In genomic region chr15:77406846-77407245, GRCh38 we compare ENCODE assay signal across 16 cellular contexts.
DNase-seq lines count a peak whose midpoint lies in the region; ATAC-seq and TF ChIP-seq lines count a peak whose summit lies in the region.
"Had no signal": no experiment of that assay in that cellular context is flagged by ENCODE, and none has a peak within 500 bp of the region (broad histone marks: within the 10 kb centered on the region; RNA-seq: fewer than 3 reads in every experiment).

No MANE protein-coding gene starts in this region.

- CTCF ChIA-PET in HEK293 (lab: Yijun Ruan, JAX) = interaction anchor here (0.8 to 1.3 kb wide), 3 partner anchors 9 to 288 kb away, joined by 4 to 7 read pairs (median 5); no protein-coding TSS in a partner anchor

- H3K36me3 Mint-ChIP-seq in memory B cell = no peaks in the 10 kb centered on the region
- H3K36me3 Mint-ChIP-seq: CD4-positive, alpha-beta memory T cell had no signal

- H3K27ac Mint-ChIP-seq in memory B cell = peak overlapping the region; percentile 10
- H3K27ac Mint-ChIP-seq: CD4-positive, alpha-beta memory T cell; GM23338 had no signal

- peaks cover 18% of the 10 kb centered on the region; the same call in 1 of the 2 replicates for H3K4me1 ChIP-seq in HEK293 (ENCODE audit: control insufficient read depth, insufficient read depth, low read length)
- H3K4me1 ChIP-seq: BE2C had no signal

- POLR2A ChIA-PET in HEK293 (lab: Yijun Ruan, JAX) = interaction anchor here (1.0 kb wide), 1 partner anchor 13 kb away, joined by 3 read pairs; the partner anchor contains the start of gene PEAK1

- DNase-seq in NCI-H2171 treated with DMSO at 0.1 percent for 48 hours (lab: John Stamatoyannopoulos, UW) (peak; percentile 89), NCI-H748 treated with DMSO at 0.1 percent for 48 hours (lab: John Stamatoyannopoulos, UW) (peak; percentile 33), memory B cell (ENCODE audit: low spot score in 2 of 2) (no peak)
- DNase-seq: BE2C; CD4-positive, alpha-beta memory T cell; DMS153; DMS79 treated with DMSO at 0.1 percent for 48 hours; EL; H7 had no signal

- ATAC-seq in memory B cell (ENCODE audit: low read depth) (no peak), HG03095 (IDR thresholded peaks at IDR 0.05; ENCODE audit: unreplicated experiment) (no peak), HG02642 (IDR thresholded peaks at IDR 0.05; ENCODE audit: poor library complexity, unreplicated experiment) (no peak), GM21737 (IDR thresholded peaks at IDR 0.05; ENCODE audit: unreplicated experiment) (no peak)
- ATAC-seq: GM23338, HepG2 had no signal

- H3K27me3 Mint-ChIP-seq in memory B cell = no peaks in the 10 kb centered on the region
- H3K27me3 Mint-ChIP-seq: CD4-positive, alpha-beta memory T cell had no signal

- H3K4me1 Mint-ChIP-seq in memory B cell = peaks cover 28% of the 10 kb centered on the region

- H3K4me3 Mint-ChIP-seq in memory B cell = no peak overlapping the region
- H3K4me3 Mint-ChIP-seq: CD4-positive, alpha-beta memory T cell; GM23338 had no signal

- no peak overlapping the region for H3K4me3 ChIP-seq in HEK293 (ENCODE audit: low read depth, low read length)
- H3K4me3 ChIP-seq: GM23338 had no signal

- H3K9me3 ChIP-seq in HEK293 (ENCODE audit: control insufficient read depth, insufficient read depth, low read depth, low read length) = no peaks in the 10 kb centered on the region
- H3K9me3 ChIP-seq: BE2C had no signal

- no peaks in the 10 kb centered on the region; a peak in 1 of 3 replicates for H3K36me3 ChIP-seq in HEK293 (ENCODE audit: control insufficient read depth in 2 of 2, insufficient read depth in 1 of 2, low read length in 2 of 2)
- H3K36me3 ChIP-seq: BE2C had no signal

- H3K27ac ChIP-seq in HEK293 (ENCODE audit: extremely low read depth, low read depth, low read length) = no peak overlapping the region
- H3K27ac ChIP-seq: C4-2B had no signal

- no peak for TF ChIP-seq CTCF in HEK293 (tag by site-specific recombination; IDR thresholded peaks at IDR 0.05)

- no peaks in the 10 kb centered on the region for H3K9me3 Mint-ChIP-seq in memory B cell
- H3K9me3 Mint-ChIP-seq: CD4-positive, alpha-beta memory T cell had no signal

TF ChIP-seq in HEK293, 187 proteins besides CTCF, POLR2A, EP300 and RAD21:
- TF ChIP-seq SCRT2 (tag by site-specific recombination; IDR thresholded peaks at IDR 0.05) (peak; percentile 59; the same call in 1 of the 2 replicates), ZNF510 (tag by site-specific recombination; IDR thresholded peaks at IDR 0.05; ENCODE audit: insufficient replicate concordance) (no peak), SCRT1 (tag by site-specific recombination; IDR thresholded peaks at IDR 0.05; ENCODE audit: borderline replicate concordance) (peak; percentile 69), SALL2 (tag by site-specific recombination; IDR thresholded peaks at IDR 0.05; ENCODE audit: borderline replicate concordance) (no peak)

Comparison
In these comparisons a context has a peak if more than half of its experiments do, and no peak if none do; other contexts are left out.
1. DNase-seq: peak in NCI-H2171 treated with DMSO at 0.1 percent for 48 hours (single experiment) and NCI-H748 treated with DMSO at 0.1 percent for 48 hours (single experiment); none in memory B cell (0 of 2).